Comparison of ENCODE assay signal across 26 cellular contexts in genomic region chr7:127477285-127478039, GRCh38.
DNase-seq lines count a peak whose midpoint lies in the region; ATAC-seq, FAIRE-seq and TF ChIP-seq lines count a peak whose summit lies in the region.
"Had no signal": no experiment of that assay in that cellular context is flagged by ENCODE, and none has a peak within 500 bp of the region (broad histone marks: within the 10 kb centered on the region; RNA-seq: fewer than 3 reads in every experiment).

No MANE protein-coding gene starts in this region.

- H3K4me1 Mint-ChIP-seq in CD4-positive, alpha-beta T cell (ENCODE audit: low read depth) = peaks cover 32% of the 10 kb centered on the region
- H3K4me1 Mint-ChIP-seq in naive thymus-derived CD4-positive, alpha-beta T cell = peaks cover 0 to 32% (median 25%) of the 10 kb centered on the region in 7 donors
- H3K4me1 Mint-ChIP-seq: activated CD4-positive, alpha-beta T cell treated with anti-CD3 and anti-CD28 coated beads, Interleukin-2, amount 10 ng/mL, durations not matched to agents 7 days and 5 days had no signal

- H3K9me3 ChIP-seq in CD4-positive, alpha-beta T cell (ENCODE audit: control insufficient read depth, low read length) = no peaks in the 10 kb centered on the region
- no peaks in the 10 kb centered on the region for H3K9me3 ChIP-seq in naive thymus-derived CD4-positive, alpha-beta T cell (ENCODE audit: control insufficient read depth in 2 of 3, low read length in 3 of 3)
- H3K9me3 ChIP-seq: Caco-2, colonic mucosa, sigmoid colon, SJCRH30, transverse colon had no signal

- no peaks in the 10 kb centered on the region for H3K4me1 ChIP-seq in naive thymus-derived CD4-positive, alpha-beta T cell (ENCODE audit: control insufficient read depth in 2 of 2, insufficient read depth in 2 of 2, low read length in 2 of 2)
- H3K4me1 ChIP-seq: colonic mucosa, sigmoid colon, SJCRH30, transverse colon had no signal

- H3K4me3 ChIP-seq in naive thymus-derived CD4-positive, alpha-beta T cell (ENCODE audit: low read length) = no peak overlapping the region
- H3K4me3 ChIP-seq: colonic mucosa, sigmoid colon, SJCRH30, transverse colon had no signal

- H3K4me3 Mint-ChIP-seq in CD4-positive, alpha-beta T cell = peak overlapping the region; percentile 3
- peak overlapping the region in 6 of 10 donors; percentile 19 to 68 (median 51) for H3K4me3 Mint-ChIP-seq in naive thymus-derived CD4-positive, alpha-beta T cell
- H3K4me3 Mint-ChIP-seq: activated CD4-positive, alpha-beta T cell treated with anti-CD3 and anti-CD28 coated beads, Interleukin-2, amount 10 ng/mL, durations not matched to agents 7 days and 5 days; HFFc6 had no signal

- H3K9me3 Mint-ChIP-seq in CD4-positive, alpha-beta T cell = no peaks in the 10 kb centered on the region
- H3K9me3 Mint-ChIP-seq in naive thymus-derived CD4-positive, alpha-beta T cell = no peaks in the 10 kb centered on the region
- H3K9me3 Mint-ChIP-seq: activated CD4-positive, alpha-beta T cell treated with anti-CD3 and anti-CD28 coated beads, Interleukin-2, amount 10 ng/mL, durations not matched to agents 7 days and 5 days; activated naive CD4-positive, alpha-beta T cell treated with anti-CD3 and anti-CD28 coated beads, Interleukin-2, amount 50 U/mL, for 72 hours; HFFc6 had no signal

- POLR2A ChIA-PET in CD4-positive, alpha-beta T cell (lab: Charles Lee) = interaction anchor here (0.6 to 2.3 kb wide), 3 partner anchors 41 to 85 kb away, joined by 3 to 17 read pairs (median 3); partner anchors contain the start of gene ZNF800
- POLR2A ChIA-PET in naive thymus-derived CD4-positive, alpha-beta T cell (lab: Charles Lee) = interaction anchor here (1.3 kb wide), 1 partner anchor 85 kb away, joined by 4 read pairs; the partner anchor contains the start of gene ZNF800

- no peaks in the 10 kb centered on the region for H3K36me3 ChIP-seq in naive thymus-derived CD4-positive, alpha-beta T cell (ENCODE audit: control insufficient read depth in 2 of 3, insufficient read depth in 3 of 3, low read length in 3 of 3)
- H3K36me3 ChIP-seq: colonic mucosa, sigmoid colon, SJCRH30, transverse colon had no signal

- H3K27ac ChIP-seq in CD4-positive, alpha-beta T cell (ENCODE audit: low read depth, low read length) = no peak overlapping the region
- peak overlapping the region; percentile 40 for H3K27ac ChIP-seq in naive thymus-derived CD4-positive, alpha-beta T cell (ENCODE audit: low read depth, low read length)
- H3K27ac ChIP-seq: colonic mucosa, sigmoid colon, SJCRH30, transverse colon had no signal

- H3K27me3 Mint-ChIP-seq in CD4-positive, alpha-beta T cell = peaks cover 5% of the 10 kb centered on the region
- H3K27me3 Mint-ChIP-seq in naive thymus-derived CD4-positive, alpha-beta T cell = peaks cover 5 to 45% (median 10%) of the 10 kb centered on the region in 5 donors

- CTCF ChIA-PET in CD4-positive, alpha-beta T cell (lab: Charles Lee) = interaction anchor here (1.0 kb wide), 1 partner anchor 130 kb away, joined by 3 read pairs; no protein-coding TSS in a partner anchor
- CTCF ChIA-PET in naive thymus-derived CD4-positive, alpha-beta T cell (lab: Charles Lee) = no interaction called here

- in situ Hi-C loops in SK-MEL-5 (cut with HindIII; ENCODE audit: low pct_unique_long_range_greater_than_20kb, low sequenced_read_pairs) = no loop called here

- intact Hi-C loops in CD4-positive, alpha-beta T cell (cut with DNase I, micrococcal nuclease) = no loop called here
- intact Hi-C loops in naive thymus-derived CD4-positive, alpha-beta T cell (cut with micrococcal nuclease) = no loop called here
- intact Hi-C loops in left cardiac atrium (cut with DNase I) = no loop called here

- TF ChIP-seq CTCF in CD4-positive, alpha-beta T cell (IDR thresholded peaks at IDR 0.05) = no peak

- H3K27ac Mint-ChIP-seq in CD4-positive, alpha-beta T cell = peak overlapping the region; percentile 61
- H3K27ac Mint-ChIP-seq in naive thymus-derived CD4-positive, alpha-beta T cell = peak overlapping the region in 4 of 9 donors; percentile 46 to 62 (median 55)
- H3K27ac Mint-ChIP-seq: activated CD4-positive, alpha-beta T cell treated with anti-CD3 and anti-CD28 coated beads, Interleukin-2, amount 10 ng/mL, durations not matched to agents 7 days and 5 days; activated naive CD4-positive, alpha-beta T cell treated with anti-CD3 and anti-CD28 coated beads, Interleukin-2, amount 50 U/mL, for 72 hours; HFFc6 had no signal

- H3K27me3 ChIP-seq in CD4-positive, alpha-beta T cell (ENCODE audit: control insufficient read depth, insufficient read depth, low read length) = peaks cover 5% of the 10 kb centered on the region
- no peaks in the 10 kb centered on the region for H3K27me3 ChIP-seq in naive thymus-derived CD4-positive, alpha-beta T cell (ENCODE audit: control insufficient read depth in 2 of 2, insufficient read depth in 2 of 2, low read length in 2 of 2)
- H3K27me3 ChIP-seq: colonic mucosa, sigmoid colon, SJCRH30, transverse colon had no signal

- ATAC-seq in CD4-positive, alpha-beta T cell (ENCODE audit: poor library complexity) = no peak
- no peak for ATAC-seq in naive thymus-derived CD4-positive, alpha-beta T cell
- ATAC-seq in left cardiac atrium (no peak), GM21529 (IDR thresholded peaks at IDR 0.05; ENCODE audit: unreplicated experiment) (no peak)
- ATAC-seq: activated naive CD4-positive, alpha-beta T cell treated with anti-CD3 and anti-CD28 coated beads, Interleukin-2, amount 50 U/mL, for 72 hours; left colon had no signal

- H3K36me3 Mint-ChIP-seq in CD4-positive, alpha-beta T cell (ENCODE audit: low read depth) = no peaks in the 10 kb centered on the region
- H3K36me3 Mint-ChIP-seq in naive thymus-derived CD4-positive, alpha-beta T cell = no peaks in the 10 kb centered on the region
- H3K36me3 Mint-ChIP-seq: activated naive CD4-positive, alpha-beta T cell treated with anti-CD3 and anti-CD28 coated beads, Interleukin-2, amount 50 U/mL, for 72 hours had no signal

- TF ChIP-seq POLR2A in GM12891 (IDR thresholded peaks at IDR 0.05; ENCODE audit: low read depth, low read length) = no peak

- FAIRE-seq in GM12891 (lab: Jason Lieb, UNC) = peak; percentile 54

- no peak for DNase-seq in CD4-positive, alpha-beta T cell
- DNase-seq in GM12891 (ENCODE audit: insufficient read length, low spot score) (no peak), SK-MEL-5 (ENCODE audit: low read depth, low spot score) (peak; percentile 57), NCI-H524 (lab: John Stamatoyannopoulos, UW) (no peak), left cardiac atrium (no peak), AG08395 (ENCODE audit: low spot score) (no peak)
- no peak for DNase-seq in naive thymus-derived CD4-positive, alpha-beta T cell
- DNase-seq: activated CD4-positive, alpha-beta T cell treated with anti-CD3 and anti-CD28 coated beads, Interleukin-2, amount 10 ng/mL, durations not matched to agents 7 days and 5 days; aorta; Caco-2; colonic mucosa; effector CD4-positive, alpha-beta T cell; GOT3; HFFc6; hippocampal formation; left colon; NCI-H1048; NCI-H1694 treated with DMSO at 0.1 percent for 48 hours; RPMI8226; sigmoid colon; SJCRH30; stimulated activated CD4-positive, alpha-beta T cell treated with anti-CD3 and anti-CD28 coated beads, Interleukin-12 subunit alpha, Interleukin-12 subunit beta, amount 100 ng/mL, for 4 hours; stimulated activated CD4-positive, alpha-beta T cell treated with anti-CD3 and anti-CD28 coated beads, Interleukin-2, amount 100 ng/mL, for 48 hours; transverse colon had no signal

TF ChIP-seq in GM12891, 5 proteins besides CTCF, POLR2A, EP300 and RAD21:
- TF ChIP-seq TAF1 (IDR thresholded peaks at IDR 0.05; ENCODE audit: low read depth, low read length) (no peak), POU2F2 (IDR thresholded peaks at IDR 0.05; ENCODE audit: low read depth, low read length) (no peak), PAX5 (IDR thresholded peaks at IDR 0.05; ENCODE audit: insufficient read depth, low read length, severe bottlenecking) (no peak), POLR2AphosphoS5 (IDR thresholded peaks at IDR 0.05; ENCODE audit: low read depth, low read length) (no peak), SPI1 (IDR thresholded peaks at IDR 0.05; ENCODE audit: low read depth, low read length) (no peak)
